18 cellular contexts compared by ENCODE assay signal in the genomic region with DNA sequence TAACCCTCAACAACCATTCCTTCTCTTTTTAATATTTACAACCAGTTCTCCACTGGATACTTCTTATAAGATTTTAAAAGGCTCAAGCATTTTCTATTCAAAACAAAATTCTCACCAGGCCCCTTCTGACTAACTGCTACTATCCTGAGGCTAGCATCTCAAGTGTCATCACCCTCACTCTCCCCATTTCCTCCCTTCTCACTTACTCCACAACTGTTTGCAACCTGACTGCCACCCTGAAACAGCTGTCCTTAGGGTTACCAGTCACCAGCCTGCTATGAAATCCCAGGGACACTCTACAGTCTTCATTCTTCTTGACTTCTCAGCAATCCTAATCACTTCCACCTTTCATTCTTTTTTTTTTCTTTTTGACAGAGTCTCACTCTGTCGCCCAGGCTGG.
"Had no signal": no experiment of that assay in that cellular context is flagged by ENCODE, and none has a peak within 500 bp of the region (broad histone marks: within the 10 kb centered on the region; RNA-seq: fewer than 3 reads in every experiment).

No MANE protein-coding gene starts in this region.

- H3K36me3 Mint-ChIP-seq: activated CD4-positive, alpha-beta memory T cell treated with anti-CD3 and anti-CD28 coated beads for 36 hours; activated CD8-positive, alpha-beta memory T cell treated with anti-CD3 and anti-CD28 coated beads, Interleukin-2, amount 10 ng/mL, durations not matched to agents 7 days and 5 days; immature natural killer cell; neural progenitor cell had no signal

- H3K27ac ChIP-seq: foreskin keratinocyte, neural progenitor cell, ovary, suprapubic skin, VCaP had no signal

- H3K4me3 Mint-ChIP-seq: activated CD4-positive, alpha-beta memory T cell treated with anti-CD3 and anti-CD28 coated beads for 36 hours; activated CD8-positive, alpha-beta memory T cell treated with anti-CD3 and anti-CD28 coated beads, Interleukin-2, amount 10 ng/mL, durations not matched to agents 7 days and 5 days; activated T-cell treated with anti-CD3 and anti-CD28 coated beads, Interleukin-2, amount 50 U/mL, for 24 hours; immature natural killer cell; neural progenitor cell had no signal

- H3K4me1 ChIP-seq: foreskin keratinocyte had no signal

- H3K9ac ChIP-seq: neural progenitor cell, SK-N-SH had no signal

- H3K4me3 ChIP-seq: neural progenitor cell, ovary, suprapubic skin had no signal

- H3K9me3 Mint-ChIP-seq: activated CD4-positive, alpha-beta memory T cell treated with anti-CD3 and anti-CD28 coated beads for 36 hours; activated T-cell treated with anti-CD3 and anti-CD28 coated beads, Interleukin-2, amount 50 U/mL, for 24 hours; neural progenitor cell had no signal

- H3K27ac Mint-ChIP-seq: activated CD4-positive, alpha-beta memory T cell treated with anti-CD3 and anti-CD28 coated beads for 36 hours; activated CD8-positive, alpha-beta memory T cell treated with anti-CD3 and anti-CD28 coated beads, Interleukin-2, amount 10 ng/mL, durations not matched to agents 7 days and 5 days; activated T-cell treated with anti-CD3 and anti-CD28 coated beads, Interleukin-2, amount 50 U/mL, for 24 hours; immature natural killer cell; neural progenitor cell had no signal

- H3K9me3 ChIP-seq: ovary, SK-N-SH, suprapubic skin had no signal

- H3K36me3 ChIP-seq: neural progenitor cell, ovary, suprapubic skin had no signal

- H2AFZ ChIP-seq: neural progenitor cell had no signal

- H3K4me2 ChIP-seq: neural progenitor cell, SK-N-SH had no signal

- DNase-seq: activated CD4-positive, alpha-beta memory T cell treated with anti-CD3 and anti-CD28 coated beads for 36 hours; activated CD8-positive, alpha-beta memory T cell treated with anti-CD3 and anti-CD28 coated beads, Interleukin-2, amount 10 ng/mL, durations not matched to agents 7 days and 5 days; activated naive CD4-positive, alpha-beta T cell treated with anti-CD3 and anti-CD28 coated beads, Interleukin-2, amount 50 U/mL, for 16 hours; activated T-cell treated with anti-CD3 and anti-CD28 coated beads, Interleukin-2, amount 50 U/mL, for 24 hours; foreskin keratinocyte; head of caudate nucleus; immature natural killer cell; mesendoderm; ovary; SK-N-SH; stimulated activated CD4-positive, alpha-beta T cell treated with anti-CD3 and anti-CD28 coated beads, Interleukin-2, amount 100 ng/mL, for 48 hours; stimulated activated naive CD4-positive, alpha-beta T cell treated with Interleukin-2 at 50 U/mL for 16 hours; T-helper 1 cell; T1000; trophoblast cell had no signal

- H3K27me3 ChIP-seq: foreskin keratinocyte, neural progenitor cell, ovary, suprapubic skin had no signal

- ATAC-seq: activated CD8-positive, alpha-beta memory T cell treated with anti-CD3 and anti-CD28 coated beads, Interleukin-2, amount 10 ng/mL, durations not matched to agents 7 days and 5 days; foreskin keratinocyte had no signal

- H3K27me3 Mint-ChIP-seq: activated CD4-positive, alpha-beta memory T cell treated with anti-CD3 and anti-CD28 coated beads for 36 hours had no signal

- H3K4me1 Mint-ChIP-seq: activated CD8-positive, alpha-beta memory T cell treated with anti-CD3 and anti-CD28 coated beads, Interleukin-2, amount 10 ng/mL, durations not matched to agents 7 days and 5 days; immature natural killer cell had no signal
